21 cellular contexts compared by ENCODE assay signal in the genomic region with DNA sequence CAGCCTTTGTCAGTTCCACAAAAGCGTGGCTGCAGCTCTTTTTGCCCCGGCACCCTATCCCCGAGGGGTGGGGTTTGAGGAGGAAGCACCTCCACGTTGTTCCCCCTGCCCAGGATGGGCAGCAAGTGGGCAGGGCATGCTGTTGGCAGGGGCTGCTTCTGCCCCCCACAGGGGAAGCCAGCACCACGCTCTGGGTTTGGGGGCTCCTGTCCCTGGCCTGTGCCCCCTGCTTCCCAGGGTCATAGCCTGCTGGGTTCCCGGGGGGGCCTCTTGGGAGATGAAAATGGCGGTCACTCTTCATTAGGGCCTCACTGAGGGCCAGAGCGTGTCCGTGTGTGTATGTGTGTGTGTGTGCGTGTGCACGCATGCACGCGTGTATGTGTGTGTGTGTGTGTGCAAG. TPM values are rescaled to one million over a fixed set of nuclear protein-coding genes. Genes with fewer than 3 reads are reported as not detected.
A peak's percentile ranks its signal among the peaks of the same experiment; 100 is the strongest.
DNase-seq lines count a peak whose midpoint lies in the region; ATAC-seq and TF ChIP-seq lines count a peak whose summit lies in the region.
"Had no signal": no experiment of that assay in that cellular context is flagged by ENCODE, and none has a peak within 500 bp of the region (broad histone marks: within the 10 kb centered on the region; RNA-seq: fewer than 3 reads in every experiment).

No MANE protein-coding gene starts in this region.

- no peak overlapping the region for H3K4me3 ChIP-seq in lower lobe of right lung
- H3K4me3 ChIP-seq in thymus (ENCODE audit: low read length): no peak overlapping the region
- H3K4me3 ChIP-seq in prostate gland: no peak overlapping the region
- H3K4me3 ChIP-seq: neural progenitor cell, upper lobe of left lung had no signal

- peak overlapping the region; percentile 50 for H3K27ac ChIP-seq in lower lobe of right lung
- peak overlapping the region; percentile 80 for H3K27ac ChIP-seq in thymus (ENCODE audit: low read depth)
- H3K27ac ChIP-seq in prostate gland: no peak overlapping the region
- no peak overlapping the region for H3K27ac ChIP-seq in foreskin keratinocyte
- H3K27ac ChIP-seq: epithelial cell of prostate, neural progenitor cell, WERI-Rb-1 had no signal

- no peaks in the 10 kb centered on the region for H3K9me3 Mint-ChIP-seq in activated naive CD4-positive, alpha-beta T cell treated with anti-CD3 and anti-CD28 coated beads, Interleukin-2, amount 10 ng/mL, durations not matched to agents 7 days and 5 days
- no peaks in the 10 kb centered on the region for H3K9me3 Mint-ChIP-seq in activated CD4-positive, alpha-beta memory T cell treated with anti-CD3 and anti-CD28 coated beads for 36 hours
- H3K9me3 Mint-ChIP-seq: neural progenitor cell had no signal

- CTCF ChIA-PET in activated naive CD4-positive, alpha-beta T cell treated with anti-CD3 and anti-CD28 coated beads, Interleukin-2, amount 10 ng/mL, durations not matched to agents 7 days and 5 days (lab: Charles Lee): interaction anchor here (1.1 to 1.3 kb wide), 2 partner anchors 11 to 21 kb away, joined by 3 to 4 read pairs; no protein-coding TSS in a partner anchor
- CTCF ChIA-PET in activated CD4-positive, alpha-beta memory T cell treated with anti-CD3 and anti-CD28 coated beads for 36 hours (lab: Charles Lee): interaction anchor here (1.0 kb wide), 1 partner anchor 12 kb away, joined by 5 read pairs; no protein-coding TSS in a partner anchor

- TF ChIP-seq CTCF in lower lobe of right lung (IDR thresholded peaks at IDR 0.05) (no peak), prostate gland (IDR thresholded peaks at IDR 0.05) (no peak), foreskin keratinocyte (conservative IDR thresholded peaks at IDR 0.05) (no peak)

- WGBS in thymus: 89% methylated on average over 13 of the region's 13 CpGs
- WGBS in prostate gland: 87% methylated on average over 12 of the region's 13 CpGs

- intact Hi-C loops in activated CD4-positive, alpha-beta memory T cell treated with anti-CD3 and anti-CD28 coated beads for 36 hours (cut with micrococcal nuclease): loop anchor here (1.0 to 10.0 kb wide), 2 partner anchors 21 to 52 kb away; no protein-coding TSS in a partner anchor
- intact Hi-C loops in lower lobe of right lung (cut with DNase I): no loop called here
- intact Hi-C loops in prostate gland (cut with DNase I): no loop called here

- no peak for ATAC-seq in lower lobe of right lung
- ATAC-seq in foreskin keratinocyte: no peak
- ATAC-seq in GM18502 (IDR thresholded peaks at IDR 0.05; ENCODE audit: poor library complexity, unreplicated experiment): no peak
- ATAC-seq: right cardiac atrium had no signal

- POLR2A ChIA-PET in activated CD4-positive, alpha-beta memory T cell treated with anti-CD3 and anti-CD28 coated beads for 36 hours (lab: Charles Lee): interaction anchor here (0.6 kb wide), 1 partner anchor 22 kb away, joined by 3 read pairs; a partner anchor contains a TSS

- peaks cover 92% of the 10 kb centered on the region for H3K36me3 ChIP-seq in lower lobe of right lung
- H3K36me3 ChIP-seq in thymus (ENCODE audit: control insufficient read depth, insufficient read depth): peaks cover 75% of the 10 kb centered on the region
- no peaks in the 10 kb centered on the region for H3K36me3 ChIP-seq in prostate gland
- H3K36me3 ChIP-seq: neural progenitor cell had no signal

- peak overlapping the region; percentile 49 for H3K27ac Mint-ChIP-seq in activated naive CD4-positive, alpha-beta T cell treated with anti-CD3 and anti-CD28 coated beads, Interleukin-2, amount 10 ng/mL, durations not matched to agents 7 days and 5 days
- peak overlapping the region; percentile 66 for H3K27ac Mint-ChIP-seq in activated CD4-positive, alpha-beta memory T cell treated with anti-CD3 and anti-CD28 coated beads for 36 hours

- H3K36me3 Mint-ChIP-seq in activated naive CD4-positive, alpha-beta T cell treated with anti-CD3 and anti-CD28 coated beads, Interleukin-2, amount 10 ng/mL, durations not matched to agents 7 days and 5 days: peaks cover 57% of the 10 kb centered on the region
- H3K36me3 Mint-ChIP-seq in activated CD4-positive, alpha-beta memory T cell treated with anti-CD3 and anti-CD28 coated beads for 36 hours: peaks cover 27% of the 10 kb centered on the region

- H3K4me1 Mint-ChIP-seq in activated naive CD4-positive, alpha-beta T cell treated with anti-CD3 and anti-CD28 coated beads, Interleukin-2, amount 10 ng/mL, durations not matched to agents 7 days and 5 days: peaks cover 88% of the 10 kb centered on the region
- peaks cover 84% of the 10 kb centered on the region for H3K4me1 Mint-ChIP-seq in activated CD4-positive, alpha-beta memory T cell treated with anti-CD3 and anti-CD28 coated beads for 36 hours (ENCODE audit: low read depth)

- H3K4me1 ChIP-seq in lower lobe of right lung (peaks cover 66% of the 10 kb centered on the region), thymus (ENCODE audit: control insufficient read depth, insufficient read depth, low read length) (peaks cover 55% of the 10 kb centered on the region), prostate gland (replicated peaks) (no peaks in the 10 kb centered on the region), foreskin keratinocyte (no peaks in the 10 kb centered on the region)

- no peak for DNase-seq in activated naive CD4-positive, alpha-beta T cell treated with anti-CD3 and anti-CD28 coated beads, Interleukin-2, amount 10 ng/mL, durations not matched to agents 7 days and 5 days
- no peak for DNase-seq in activated naive CD4-positive, alpha-beta T cell treated with Interleukin-2 at 50 U/mL for 16 hours
- no peak for DNase-seq in activated CD4-positive, alpha-beta memory T cell treated with anti-CD3 and anti-CD28 coated beads for 36 hours
- DNase-seq in lower lobe of right lung: no peak
- no peak for DNase-seq in prostate gland (ENCODE audit: low spot score)
- DNase-seq in foreskin keratinocyte: no peak
- DNase-seq: activated T-cell treated with anti-CD3 and anti-CD28 coated beads for 4 hours; aorta; Calu3; GDM1; MM.1S; NCI-H2107; NCI-H774; stimulated activated CD4-positive, alpha-beta T cell treated with anti-CD3 and anti-CD28 coated beads, Interleukin-2, amount 100 ng/mL, for 24 hours; upper lobe of left lung; WERI-Rb-1 had no signal

- no peaks in the 10 kb centered on the region for H3K27me3 Mint-ChIP-seq in activated naive CD4-positive, alpha-beta T cell treated with anti-CD3 and anti-CD28 coated beads, Interleukin-2, amount 10 ng/mL, durations not matched to agents 7 days and 5 days
- H3K27me3 Mint-ChIP-seq in activated CD4-positive, alpha-beta memory T cell treated with anti-CD3 and anti-CD28 coated beads for 36 hours: no peaks in the 10 kb centered on the region

- H3K4me3 Mint-ChIP-seq in activated naive CD4-positive, alpha-beta T cell treated with anti-CD3 and anti-CD28 coated beads, Interleukin-2, amount 10 ng/mL, durations not matched to agents 7 days and 5 days: no peak overlapping the region
- no peak overlapping the region for H3K4me3 Mint-ChIP-seq in activated CD4-positive, alpha-beta memory T cell treated with anti-CD3 and anti-CD28 coated beads for 36 hours

- no peak for TF ChIP-seq POLR2A in prostate gland (IDR thresholded peaks at IDR 0.05)

- H3K27me3 ChIP-seq in lower lobe of right lung (ENCODE audit: low read depth) (no peaks in the 10 kb centered on the region), thymus (ENCODE audit: control insufficient read depth, insufficient read depth) (no peaks in the 10 kb centered on the region), prostate gland (replicated peaks; ENCODE audit: insufficient read depth) (no peaks in the 10 kb centered on the region), foreskin keratinocyte (no peaks in the 10 kb centered on the region)
- H3K27me3 ChIP-seq: neural progenitor cell, upper lobe of left lung had no signal

- H3K9me3 ChIP-seq in lower lobe of right lung: no peaks in the 10 kb centered on the region
- no peaks in the 10 kb centered on the region for H3K9me3 ChIP-seq in thymus (ENCODE audit: control insufficient read depth)
- no peaks in the 10 kb centered on the region for H3K9me3 ChIP-seq in prostate gland
- H3K9me3 ChIP-seq: upper lobe of left lung had no signal

RNA-seq across cellular contexts. Expression of a gene that starts 22.8 kb away (rescaled TPM):
- total RNA-seq in activated CD4-positive, alpha-beta memory T cell treated with anti-CD3 and anti-CD28 coated beads for 36 hours: 100 to 1,000 TPM; 134 to 139 TPM
- total RNA-seq in lower lobe of right lung (158 TPM), prostate gland (10 to 100 TPM; 61.8 to 93.4 TPM), foreskin keratinocyte (168 and 171 TPM in 2 replicates)
- polyA plus RNA-seq in thymus (72.5 TPM), foreskin keratinocyte (117 and 128 TPM in 2 replicates)

RNA-seq across cellular contexts. Expression of a gene that starts 39.1 kb away (rescaled TPM):
- total RNA-seq in activated CD4-positive, alpha-beta memory T cell treated with anti-CD3 and anti-CD28 coated beads for 36 hours: 1,000 to 10,000 TPM; 1,774 to 1,791 TPM
- 1,156 TPM for total RNA-seq in lower lobe of right lung
- polyA plus RNA-seq in thymus: 4,550 TPM
- 1,000 to 10,000 TPM; 1,006 to 2,029 TPM for total RNA-seq in prostate gland
- 1,973 and 2,061 TPM in 2 replicates for total RNA-seq in foreskin keratinocyte
- polyA plus RNA-seq in foreskin keratinocyte: 3,137 and 3,324 TPM in 2 replicates

Comparison
In these comparisons a context has a peak if more than half of its experiments do, and no peak if none do; other contexts are left out.
1. H3K27ac ChIP-seq: peak in lower lobe of right lung (single experiment) and thymus (single experiment); none in prostate gland (0 of 2) and foreskin keratinocyte (single experiment).